ENCODE assay signal across 9 cellular contexts in the genomic region with DNA sequence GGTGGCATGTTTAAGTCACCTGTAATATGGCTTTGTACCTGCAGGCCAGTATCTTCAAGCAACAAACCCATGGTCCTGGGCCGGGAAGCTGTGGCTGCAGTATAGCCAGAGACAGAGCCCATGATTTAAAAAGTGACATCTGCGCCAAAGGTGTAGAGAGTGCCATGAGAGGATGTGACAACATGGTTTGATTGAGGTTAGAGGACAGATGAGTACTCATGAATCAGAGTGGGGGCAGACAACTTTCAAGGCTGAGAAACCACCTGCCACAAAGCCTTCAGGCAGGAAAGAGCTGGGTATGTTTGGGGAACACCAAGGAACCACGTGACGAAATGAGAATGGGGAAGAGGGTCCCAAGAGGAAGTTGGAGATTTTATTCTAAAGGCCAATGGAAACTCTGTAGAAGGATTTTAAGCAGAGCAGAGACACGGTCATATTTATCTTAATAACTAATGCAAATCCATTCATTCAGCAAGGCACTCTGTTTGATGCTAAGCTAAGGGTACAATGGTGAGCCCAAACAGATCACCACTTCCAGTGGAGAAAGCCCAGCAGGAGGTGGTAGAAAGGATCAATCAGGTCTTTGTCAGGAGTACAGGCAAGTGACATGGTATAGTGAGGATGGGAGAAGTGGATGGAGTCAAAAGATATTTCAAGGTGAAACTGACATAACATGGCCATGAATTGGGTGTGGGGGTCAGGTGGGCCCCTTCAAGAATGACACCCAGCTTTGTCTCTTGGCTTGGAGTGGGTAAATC. TPM values are rescaled to one million over a fixed set of nuclear protein-coding genes. Genes with fewer than 3 reads are reported as not detected.
DNase-seq lines count a peak whose midpoint lies in the region; ATAC-seq, FAIRE-seq and TF ChIP-seq lines count a peak whose summit lies in the region.
"Had no signal": no experiment of that assay in that cellular context is flagged by ENCODE, and none has a peak within 500 bp of the region (broad histone marks: within the 10 kb centered on the region; RNA-seq: fewer than 3 reads in every experiment).

No MANE protein-coding gene starts in this region.

- DNase-seq in GM19239 (ENCODE audit: insufficient read length, low spot score) (no peak), mesothelial cell of epicardium (ENCODE audit: low spot score in 2 of 2, unreplicated experiment in 2 of 2) (no peak), NCI-H524 (lab: John Stamatoyannopoulos, UW) (no peak), HCEC 1CT (no peak), NCI-H774 (lab: John Stamatoyannopoulos, UW) (no peak)
- peak; percentile 73 for DNase-seq in Jurkat, Clone E6-1 (ENCODE audit: low read depth, low spot score)
- DNase-seq in activated T-cell treated with anti-CD3 and anti-CD28 coated beads, Interleukin-2, amount 50 U/mL, for 4 hours, result peak; percentile 35
- DNase-seq in stimulated activated CD4-positive, alpha-beta T cell treated with anti-CD3 and anti-CD28 coated beads, Interleukin-4, amount 100 ng/mL, for 24 hours, result peak; percentile 64
- DNase-seq: heart right ventricle had no signal

- no peak overlapping the region for H3K27ac Mint-ChIP-seq in mesothelial cell of epicardium

- TF ChIP-seq CTCF in mesothelial cell of epicardium (IDR thresholded peaks at IDR 0.05; ENCODE audit: unreplicated experiment), result no peak

- peak; percentile 94 for FAIRE-seq in GM19239 (lab: Jason Lieb, UNC)

- ATAC-seq in activated T-cell treated with anti-CD3 and anti-CD28 coated beads, Interleukin-2, amount 50 U/mL, for 4 hours, result peak; percentile 74 to 76
- ATAC-seq: heart right ventricle had no signal

- peaks cover 3% of the 10 kb centered on the region for H3K9me3 Mint-ChIP-seq in activated T-cell treated with anti-CD3 and anti-CD28 coated beads, Interleukin-2, amount 50 U/mL, for 4 hours
- no peaks in the 10 kb centered on the region for H3K9me3 Mint-ChIP-seq in mesothelial cell of epicardium

- no peak overlapping the region for H3K4me3 Mint-ChIP-seq in activated T-cell treated with anti-CD3 and anti-CD28 coated beads, Interleukin-2, amount 50 U/mL, for 4 hours
- H3K4me3 Mint-ChIP-seq in mesothelial cell of epicardium, result no peak overlapping the region

- peaks cover 59% of the 10 kb centered on the region for H3K4me1 Mint-ChIP-seq in activated T-cell treated with anti-CD3 and anti-CD28 coated beads, Interleukin-2, amount 50 U/mL, for 4 hours (ENCODE audit: low read depth)
- H3K4me1 Mint-ChIP-seq in mesothelial cell of epicardium, result peaks cover 8% of the 10 kb centered on the region

- no peaks in the 10 kb centered on the region for H3K27me3 Mint-ChIP-seq in activated T-cell treated with anti-CD3 and anti-CD28 coated beads, Interleukin-2, amount 50 U/mL, for 4 hours (ENCODE audit: low read depth)
- H3K27me3 Mint-ChIP-seq in mesothelial cell of epicardium (ENCODE audit: low read depth), result peaks cover 23% of the 10 kb centered on the region

- H3K4me3 ChIP-seq in Jurkat, Clone E6-1 (ENCODE audit: low read length), result no peak overlapping the region
- H3K4me3 ChIP-seq: heart right ventricle had no signal

- H3K36me3 Mint-ChIP-seq in activated T-cell treated with anti-CD3 and anti-CD28 coated beads, Interleukin-2, amount 50 U/mL, for 4 hours (ENCODE audit: insufficient read depth), result peaks cover 25% of the 10 kb centered on the region
- peaks cover 16% of the 10 kb centered on the region for H3K36me3 Mint-ChIP-seq in mesothelial cell of epicardium

RNA-seq across cellular contexts. Expression of a gene that starts 3.4 kb away (rescaled TPM):
- polyA plus RNA-seq in Jurkat, Clone E6-1 (2012; ENCODE audit: insufficient read depth, insufficient read length), result 103 TPM
- total RNA-seq in activated T-cell treated with anti-CD3 and anti-CD28 coated beads, Interleukin-2, amount 50 U/mL, for 4 hours, result 10 to 100 TPM in 2 of 3 donors, 1 to 10 TPM in 1; 7.6 to 12.5 (median 12.4) TPM
- 26.3 to 30.3 TPM (median 29.6 TPM) in 3 replicates for total RNA-seq in mesothelial cell of epicardium

RNA-seq across cellular contexts. Expression of a gene that starts 18.4 kb away (rescaled TPM):
- polyA plus RNA-seq in Jurkat, Clone E6-1 (2012; ENCODE audit: insufficient read depth, insufficient read length), result 21.8 TPM
- total RNA-seq in activated T-cell treated with anti-CD3 and anti-CD28 coated beads, Interleukin-2, amount 50 U/mL, for 4 hours, result 10 to 100 TPM; 12.5 to 19.4 (median 15.6) TPM
- total RNA-seq in mesothelial cell of epicardium, result 9.8 to 11.9 TPM (median 10.4 TPM) in 3 replicates

RNA-seq across cellular contexts. Expression of a gene that starts 18.5 kb away (rescaled TPM):
- polyA plus RNA-seq in Jurkat, Clone E6-1 (2012; ENCODE audit: insufficient read depth, insufficient read length), result 2.8 TPM
- total RNA-seq in activated T-cell treated with anti-CD3 and anti-CD28 coated beads, Interleukin-2, amount 50 U/mL, for 4 hours, result under 1 TPM; 0.13 to 0.46 (median 0.27) TPM
- total RNA-seq in mesothelial cell of epicardium, result 2.9 to 4.8 TPM (median 4.8 TPM) in 3 replicates

RNA-seq across cellular contexts. Expression of a gene that starts 24.1 kb away (rescaled TPM):
- polyA plus RNA-seq in Jurkat, Clone E6-1 (2012; ENCODE audit: insufficient read depth, insufficient read length), result 9.1 TPM
- total RNA-seq in activated T-cell treated with anti-CD3 and anti-CD28 coated beads, Interleukin-2, amount 50 U/mL, for 4 hours, result 10 to 100 TPM; 13.9 to 15.5 (median 14.8) TPM
- total RNA-seq in mesothelial cell of epicardium, result 8.0 to 9.4 TPM (median 9.1 TPM) in 3 replicates

Comparison
In these comparisons a context has a peak if more than half of its experiments do, and no peak if none do; other contexts are left out.
1. DNase-seq: peak in Jurkat, Clone E6-1 (single experiment), activated T-cell treated with anti-CD3 and anti-CD28 coated beads, Interleukin-2, amount 50 U/mL, for 4 hours (single experiment) and stimulated activated CD4-positive, alpha-beta T cell treated with anti-CD3 and anti-CD28 coated beads, Interleukin-4, amount 100 ng/mL, for 24 hours (single experiment); none in GM19239 (single experiment), mesothelial cell of epicardium (0 of 2), NCI-H524 (0 of 2), HCEC 1CT (single experiment) and NCI-H774 (single experiment).